In genomic region chr13:32426981-32427851, GRCh38 we compare ENCODE assay signal across 8 cellular contexts. TPM values are rescaled to one million over a fixed set of nuclear protein-coding genes. Genes with fewer than 3 reads are reported as not detected.
DNase-seq lines count a peak whose midpoint lies in the region; ATAC-seq and TF ChIP-seq lines count a peak whose summit lies in the region.

No MANE protein-coding gene starts in this region.

- ATAC-seq in HG03045 (IDR thresholded peaks at IDR 0.05; ENCODE audit: unreplicated experiment) (peak; percentile 19), Panc1 (peak; percentile 56), upper lobe of right lung (peak; percentile 46)

- peaks cover 6% of the 10 kb centered on the region for H3K4me1 ChIP-seq in Panc1 (ENCODE audit: control insufficient read depth, insufficient read depth, low read length)
- H3K4me1 ChIP-seq in upper lobe of right lung, result peaks cover 25% of the 10 kb centered on the region

- peaks cover 7% of the 10 kb centered on the region for H3K4me1 Mint-ChIP-seq in glutamatergic neuron (ENCODE audit: low read depth, unreplicated experiment)
- peaks cover 21% of the 10 kb centered on the region for H3K4me1 Mint-ChIP-seq in osteocyte (ENCODE audit: unreplicated experiment)

- CTCF ChIA-PET in Panc1 (lab: Charles Lee), result no interaction called here

- no peak overlapping the region for H3K27ac Mint-ChIP-seq in glutamatergic neuron (ENCODE audit: unreplicated experiment)
- peak overlapping the region; percentile 47 for H3K27ac Mint-ChIP-seq in osteocyte (ENCODE audit: unreplicated experiment)

- H3K9me3 ChIP-seq in Panc1 (ENCODE audit: control insufficient read depth, insufficient read depth, low read depth, low read length) (no peaks in the 10 kb centered on the region), upper lobe of right lung (no peaks in the 10 kb centered on the region)

- H3K9me3 Mint-ChIP-seq in glutamatergic neuron (ENCODE audit: unreplicated experiment), result peaks cover 5% of the 10 kb centered on the region
- H3K9me3 Mint-ChIP-seq in osteocyte (ENCODE audit: unreplicated experiment), result no peaks in the 10 kb centered on the region

- no TSS peak for BruUV-seq in Panc1 (replicated peaks; lab: Mats Ljungman, UMichigan)

- TF ChIP-seq CTCF in Panc1 (IDR thresholded peaks at IDR 0.05) (no peak), glutamatergic neuron (IDR thresholded peaks at IDR 0.05; ENCODE audit: partially characterized antibody, unreplicated experiment) (no peak), osteocyte (IDR thresholded peaks at IDR 0.05) (no peak), upper lobe of right lung (IDR thresholded peaks at IDR 0.05) (no peak)

- POLR2A ChIA-PET in Panc1 (lab: Charles Lee), result no interaction called here

- peak; percentile 51 for DNase-seq in NK-92 treated with Interleukin-12 subunit alpha and Interleukin-12 subunit beta, amount 100 ng/mL, for 24 hours (lab: John Stamatoyannopoulos, UW)
- DNase-seq in NK-92 (lab: John Stamatoyannopoulos, UW; ENCODE audit: unreplicated experiment), result no peak
- DNase-seq in Panc1 (ENCODE audit: low read depth, low spot score), result no peak
- peak; percentile 42 for DNase-seq in activated gamma-delta T cell (lab: John Stamatoyannopoulos, UW)
- DNase-seq in glutamatergic neuron, result peak; percentile 58
- peak; percentile 85 for DNase-seq in osteocyte (ENCODE audit: extremely low spot score, unreplicated experiment)
- DNase-seq in upper lobe of right lung, result peak; percentile 84

- H3K27ac ChIP-seq in Panc1 (ENCODE audit: low read length) (no peak overlapping the region), upper lobe of right lung (peak overlapping the region; percentile 92)

- peaks cover 7% of the 10 kb centered on the region for H3K36me3 Mint-ChIP-seq in glutamatergic neuron (ENCODE audit: unreplicated experiment)
- peaks cover 18% of the 10 kb centered on the region for H3K36me3 Mint-ChIP-seq in osteocyte (ENCODE audit: unreplicated experiment)

- H3K36me3 ChIP-seq in Panc1 (ENCODE audit: control insufficient read depth, insufficient read depth, low read length) (no peaks in the 10 kb centered on the region), upper lobe of right lung (no peaks in the 10 kb centered on the region)

- peaks cover 14% of the 10 kb centered on the region for H3K27me3 Mint-ChIP-seq in glutamatergic neuron (ENCODE audit: unreplicated experiment)
- H3K27me3 Mint-ChIP-seq in osteocyte (ENCODE audit: unreplicated experiment), result no peaks in the 10 kb centered on the region

- H3K4me3 ChIP-seq in Panc1 (ENCODE audit: low read depth in 2 of 2, low read length in 2 of 2) (peak overlapping the region; percentile 54 to 64), upper lobe of right lung (peak overlapping the region; percentile 90)

- H3K4me3 Mint-ChIP-seq in glutamatergic neuron (ENCODE audit: unreplicated experiment) (peak overlapping the region; percentile 89), osteocyte (ENCODE audit: unreplicated experiment) (peak overlapping the region; percentile 79)

- intact Hi-C loops in Panc1 (cut with micrococcal nuclease; ENCODE audit: unreplicated experiment) (no loop called here), upper lobe of right lung (cut with DNase I) (no loop called here)

- H3K27me3 ChIP-seq in Panc1 (ENCODE audit: control insufficient read depth, insufficient read depth, low read length) (no peaks in the 10 kb centered on the region), upper lobe of right lung (no peaks in the 10 kb centered on the region)

- in situ Hi-C loops in Panc1 (cut with HindIII; ENCODE audit: low pct_unique_long_range_greater_than_20kb, low sequenced_read_pairs), result no loop called here

RNA-seq across cellular contexts. Expression of gene N4BP2L1, which starts 0.7 kb away (rescaled TPM):
- total RNA-seq in Panc1 (2021; ENCODE audit: unreplicated experiment) (1.8 TPM), glutamatergic neuron (ENCODE audit: unreplicated experiment) (1.9 TPM), osteocyte (9.8 and 10.2 TPM in 2 replicates), upper lobe of right lung (25.3 TPM)
- 0.52 TPM for polyA plus RNA-seq in Panc1 (2012; ENCODE audit: insufficient read length)

Comparison
In these comparisons a context has a peak if more than half of its experiments do, and no peak if none do; other contexts are left out.
1. DNase-seq: peak in NK-92 treated with Interleukin-12 subunit alpha and Interleukin-12 subunit beta, amount 100 ng/mL, for 24 hours (single experiment), activated gamma-delta T cell (single experiment), glutamatergic neuron (single experiment), osteocyte (single experiment) and upper lobe of right lung (single experiment); none in NK-92 (single experiment) and Panc1 (single experiment).
2. Peak in every context shown above with its lines, with median percentiles within 50 percentile points of each other: ATAC-seq.